Comparison of ENCODE assay signal across 12 cellular contexts in the genomic region with DNA sequence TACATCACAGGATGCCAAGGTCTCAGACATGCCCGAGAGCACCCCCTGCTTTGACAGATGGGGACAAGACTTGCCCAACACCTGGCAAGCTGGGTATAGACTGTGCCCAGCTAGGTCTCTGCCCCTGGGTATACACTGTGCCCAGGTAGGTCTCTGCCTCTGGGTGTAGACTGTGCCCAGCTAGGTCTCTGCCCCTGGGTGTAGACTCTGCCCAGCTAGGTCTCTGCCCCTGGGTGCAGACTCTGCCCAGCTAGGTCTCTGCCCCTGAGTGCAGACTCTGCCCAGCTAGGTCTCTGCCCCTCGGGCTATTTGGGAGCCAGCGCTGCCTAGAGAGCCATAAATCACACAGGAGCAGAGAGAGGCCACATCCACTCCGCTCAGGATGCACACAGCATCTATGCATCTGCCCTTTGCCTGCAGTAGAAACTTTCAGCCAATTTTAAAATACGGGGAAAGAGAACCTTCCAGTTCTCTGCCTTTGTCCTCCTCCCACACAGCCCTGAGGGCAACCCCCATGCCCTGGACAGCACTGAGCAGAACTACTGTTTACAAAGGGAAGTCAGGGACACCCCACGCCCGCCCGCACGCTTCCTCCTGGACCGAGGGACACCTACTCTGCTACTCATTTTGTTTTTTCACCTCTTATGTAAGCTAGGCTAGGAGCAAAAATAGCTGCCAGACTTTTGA.
DNase-seq lines count a peak whose midpoint lies in the region; ATAC-seq and TF ChIP-seq lines count a peak whose summit lies in the region.
"Had no signal": no experiment of that assay in that cellular context is flagged by ENCODE, and none has a peak within 500 bp of the region (broad histone marks: within the 10 kb centered on the region; RNA-seq: fewer than 3 reads in every experiment).

No MANE protein-coding gene starts in this region.

- no peak for DNase-seq in activated naive CD4-positive, alpha-beta T cell treated with anti-CD3 and anti-CD28 coated beads, Interleukin-2, amount 50 U/mL, for 16 hours
- no peak for DNase-seq in activated CD8-positive, alpha-beta T cell treated with anti-CD3 and anti-CD28 coated beads for 36 hours
- DNase-seq in left kidney (ENCODE audit: low read depth, low spot score) (peak; percentile 70), thyroid gland (peak; percentile 13 to 26), NCI-H526 treated with DMSO at 0.1 percent for 48 hours (lab: John Stamatoyannopoulos, UW) (no peak), globus pallidus (ENCODE audit: low spot score) (no peak)
- DNase-seq: BE2C, NCI-H2107, SIG-M5 had no signal

- H3K36me3 ChIP-seq in thyroid gland: no peaks in the 10 kb centered on the region
- H3K36me3 ChIP-seq: BE2C, breast epithelium had no signal

- H3K4me1 Mint-ChIP-seq in activated naive CD4-positive, alpha-beta T cell treated with anti-CD3 and anti-CD28 coated beads, Interleukin-2, amount 50 U/mL, for 24 hours: peaks cover 77% of the 10 kb centered on the region
- peaks cover 70% of the 10 kb centered on the region for H3K4me1 Mint-ChIP-seq in activated CD8-positive, alpha-beta T cell treated with anti-CD3 and anti-CD28 coated beads for 36 hours (ENCODE audit: low read depth)

- CTCF ChIA-PET in activated CD8-positive, alpha-beta T cell treated with anti-CD3 and anti-CD28 coated beads for 36 hours (lab: Charles Lee): interaction anchor here (0.8 to 11.7 kb wide), 5 partner anchors 14 to 93 kb away, joined by 3 to 155 read pairs (median 3); a partner anchor contains a TSS

- no peaks in the 10 kb centered on the region for H3K9me3 ChIP-seq in thyroid gland
- H3K9me3 ChIP-seq: BE2C, breast epithelium had no signal

- peaks cover 4% of the 10 kb centered on the region for H3K36me3 Mint-ChIP-seq in activated naive CD4-positive, alpha-beta T cell treated with anti-CD3 and anti-CD28 coated beads, Interleukin-2, amount 50 U/mL, for 24 hours
- peaks cover 50% of the 10 kb centered on the region for H3K36me3 Mint-ChIP-seq in activated CD8-positive, alpha-beta T cell treated with anti-CD3 and anti-CD28 coated beads for 36 hours (ENCODE audit: low read depth)

- TF ChIP-seq CTCF in activated CD8-positive, alpha-beta T cell treated with anti-CD3 and anti-CD28 coated beads for 36 hours (IDR thresholded peaks at IDR 0.05): no peak
- TF ChIP-seq CTCF in thyroid gland (IDR thresholded peaks at IDR 0.05): no peak

- H3K27ac Mint-ChIP-seq in activated naive CD4-positive, alpha-beta T cell treated with anti-CD3 and anti-CD28 coated beads, Interleukin-2, amount 50 U/mL, for 24 hours: peak overlapping the region; percentile 96
- peak overlapping the region; percentile 79 for H3K27ac Mint-ChIP-seq in activated CD8-positive, alpha-beta T cell treated with anti-CD3 and anti-CD28 coated beads for 36 hours

- no peaks in the 10 kb centered on the region for H3K27me3 Mint-ChIP-seq in activated naive CD4-positive, alpha-beta T cell treated with anti-CD3 and anti-CD28 coated beads, Interleukin-2, amount 50 U/mL, for 24 hours
- H3K27me3 Mint-ChIP-seq in activated CD8-positive, alpha-beta T cell treated with anti-CD3 and anti-CD28 coated beads for 36 hours: no peaks in the 10 kb centered on the region

- no peak for ATAC-seq in activated CD8-positive, alpha-beta T cell treated with anti-CD3 and anti-CD28 coated beads for 36 hours
- no peak for ATAC-seq in HG03432 (IDR thresholded peaks at IDR 0.05; ENCODE audit: unreplicated experiment)

- H3K27ac ChIP-seq in thyroid gland: no peak overlapping the region

- H3K4me3 Mint-ChIP-seq in activated naive CD4-positive, alpha-beta T cell treated with anti-CD3 and anti-CD28 coated beads, Interleukin-2, amount 50 U/mL, for 24 hours: peak overlapping the region; percentile 15
- H3K4me3 Mint-ChIP-seq in activated CD8-positive, alpha-beta T cell treated with anti-CD3 and anti-CD28 coated beads for 36 hours: no peak overlapping the region

- H3K9me3 Mint-ChIP-seq in activated naive CD4-positive, alpha-beta T cell treated with anti-CD3 and anti-CD28 coated beads, Interleukin-2, amount 50 U/mL, for 24 hours: no peaks in the 10 kb centered on the region
- H3K9me3 Mint-ChIP-seq in activated CD8-positive, alpha-beta T cell treated with anti-CD3 and anti-CD28 coated beads for 36 hours: no peaks in the 10 kb centered on the region

- intact Hi-C loops in activated CD8-positive, alpha-beta T cell treated with anti-CD3 and anti-CD28 coated beads for 36 hours (cut with micrococcal nuclease): no loop called here
- intact Hi-C loops in thyroid gland (cut with DNase I): no loop called here

- WGBS in thyroid gland, 2 donors: 66 to 73% methylated on average over 9 of the region's 10 CpGs

- TF ChIP-seq POLR2A in thyroid gland (IDR thresholded peaks at IDR 0.05): no peak

- peaks cover 0 to 16% of the 10 kb centered on the region in 2 donors for H3K4me1 ChIP-seq in thyroid gland

- no peak overlapping the region for H3K4me3 ChIP-seq in thyroid gland (replicated peaks in 1 of 3)

- H3K27me3 ChIP-seq in thyroid gland: no peaks in the 10 kb centered on the region
- H3K27me3 ChIP-seq: BE2C, breast epithelium had no signal

- POLR2A ChIA-PET in activated CD8-positive, alpha-beta T cell treated with anti-CD3 and anti-CD28 coated beads for 36 hours (lab: Charles Lee): interaction anchor here (0.8 to 10.5 kb wide), 7 partner anchors 8 to 83 kb away, joined by 3 to 137 read pairs (median 4); a partner anchor contains a TSS

Comparison
In these comparisons a context has a peak if more than half of its experiments do, and no peak if none do; other contexts are left out.
1. DNase-seq: peak in left kidney (single experiment) and thyroid gland (2 of 2); none in activated naive CD4-positive, alpha-beta T cell treated with anti-CD3 and anti-CD28 coated beads, Interleukin-2, amount 50 U/mL, for 16 hours (single experiment), activated CD8-positive, alpha-beta T cell treated with anti-CD3 and anti-CD28 coated beads for 36 hours (single experiment), NCI-H526 treated with DMSO at 0.1 percent for 48 hours (single experiment) and globus pallidus (single experiment).